ENCODE assay signal across 8 cellular contexts in the genomic region with DNA sequence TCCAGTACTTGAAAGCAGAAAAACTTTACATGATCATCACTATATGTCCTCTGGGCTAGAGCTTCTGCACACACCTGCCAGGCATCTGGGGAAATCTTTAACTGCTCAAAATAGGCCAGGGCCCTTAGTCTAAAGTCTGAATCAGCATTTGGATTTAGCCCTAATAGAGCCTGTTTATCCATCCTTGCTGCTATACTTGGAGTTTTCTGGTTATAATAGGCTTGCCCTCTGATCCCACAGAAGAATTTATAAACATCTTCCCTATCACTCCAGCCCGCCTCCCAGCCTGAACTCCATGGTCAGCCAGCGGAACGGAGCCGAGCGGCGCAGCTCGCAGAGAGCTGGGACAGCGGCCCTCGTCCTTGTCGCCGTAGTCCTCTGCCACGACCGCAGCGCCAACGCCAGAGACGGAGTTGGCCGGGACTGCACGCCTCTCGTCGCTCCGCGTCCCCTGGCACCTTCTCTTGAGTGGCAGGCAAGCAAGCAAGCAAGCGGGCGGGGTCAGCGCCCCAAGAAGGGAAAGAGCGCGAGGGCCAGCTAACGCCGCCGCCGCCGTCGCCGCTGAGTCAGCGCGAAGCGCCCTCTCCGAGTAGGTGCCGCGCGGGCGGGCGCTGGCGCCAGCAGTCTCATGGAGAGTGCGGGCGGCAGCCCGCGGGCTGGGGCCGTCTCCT. TPM values are rescaled to one million over a fixed set of nuclear protein-coding genes. Genes with fewer than 3 reads are reported as not detected.
A peak's percentile ranks its signal among the peaks of the same experiment; 100 is the strongest.
DNase-seq lines count a peak whose midpoint lies in the region; ATAC-seq and TF ChIP-seq lines count a peak whose summit lies in the region.

No MANE protein-coding gene starts in this region.

- peaks cover 6% of the 10 kb centered on the region for H3K9me3 Mint-ChIP-seq in type B pancreatic cell

- no peak overlapping the region for H3K4me3 Mint-ChIP-seq in type B pancreatic cell

- H3K4me3 ChIP-seq in RWPE2 (ENCODE audit: severe bottlenecking) (peak overlapping the region; percentile 22), adipocyte (ENCODE audit: low read length) (peak overlapping the region; percentile 75), left ventricle myocardium inferior (peak overlapping the region; percentile 61)

- H3K4me1 Mint-ChIP-seq in type B pancreatic cell (ENCODE audit: unreplicated experiment): no peaks in the 10 kb centered on the region

- peak overlapping the region; percentile 83 for H3K27ac Mint-ChIP-seq in type B pancreatic cell

- intact Hi-C loops in left ventricle myocardium inferior (cut with micrococcal nuclease): no loop called here

- DNase-seq in C1 segment of cervical spinal cord (lab: John Stamatoyannopoulos, UW) (peak in 12 of 14 donors; percentile 4 to 54 (median 34)), HuH-7.5 (ENCODE audit: low spot score) (peak; percentile 68), RWPE2 (ENCODE audit: low spot score) (peak; percentile 91), adipocyte (ENCODE audit: low read depth) (peak; percentile 90), left ventricle myocardium inferior (peak; percentile 87), pons (ENCODE audit: low spot score) (peak; percentile 32), type B pancreatic cell (ENCODE audit: extremely low spot score, unreplicated experiment) (peak; percentile 89), GDM1 (lab: John Stamatoyannopoulos, UW) (no peak)

- no peak overlapping the region for H3K27ac ChIP-seq in RWPE2 (ENCODE audit: poor library complexity, severe bottlenecking)
- peak overlapping the region; percentile 88 for H3K27ac ChIP-seq in left ventricle myocardium inferior (replicated peaks)

- H3K36me3 Mint-ChIP-seq in type B pancreatic cell: no peaks in the 10 kb centered on the region

- TF ChIP-seq CTCF in RWPE2 (IDR thresholded peaks at IDR 0.05; ENCODE audit: poor library complexity, severe bottlenecking) (no peak), left ventricle myocardium inferior (IDR thresholded peaks at IDR 0.05; ENCODE audit: borderline replicate concordance) (peak; percentile 24), type B pancreatic cell (conservative IDR thresholded peaks at IDR 0.05) (no peak)

- H3K4me1 ChIP-seq in RWPE2 (ENCODE audit: insufficient read depth, poor library complexity, severe bottlenecking) (peaks cover 12% of the 10 kb centered on the region), adipocyte (ENCODE audit: control insufficient read depth, insufficient read depth, low read length) (peaks cover 12% of the 10 kb centered on the region), left ventricle myocardium inferior (peaks cover 15% of the 10 kb centered on the region)

- peaks cover 11% of the 10 kb centered on the region for H3K9me3 ChIP-seq in RWPE2 (ENCODE audit: severe bottlenecking)
- H3K9me3 ChIP-seq in adipocyte (ENCODE audit: control insufficient read depth, low read length): peaks cover 26% of the 10 kb centered on the region
- H3K9me3 ChIP-seq in left ventricle myocardium inferior (replicated peaks): peaks cover 15% of the 10 kb centered on the region

- peak; percentile 95 for ATAC-seq in RWPE2 (ENCODE audit: low read depth)

- peaks cover 18% of the 10 kb centered on the region for H3K27me3 Mint-ChIP-seq in type B pancreatic cell

- H3K9ac ChIP-seq in adipocyte (ENCODE audit: low read length): peak overlapping the region; percentile 78

- H3K36me3 ChIP-seq in RWPE2 (ENCODE audit: low read depth) (no peaks in the 10 kb centered on the region), adipocyte (ENCODE audit: control insufficient read depth, insufficient read depth, low read length, severe bottlenecking) (no peaks in the 10 kb centered on the region), left ventricle myocardium inferior (no peaks in the 10 kb centered on the region)

- H3K27me3 ChIP-seq in RWPE2 (ENCODE audit: insufficient read depth, poor library complexity, severe bottlenecking): no peaks in the 10 kb centered on the region
- H3K27me3 ChIP-seq in adipocyte (replicated peaks; ENCODE audit: control insufficient read depth, insufficient read depth, low read length): no peaks in the 10 kb centered on the region
- H3K27me3 ChIP-seq in left ventricle myocardium inferior (ENCODE audit: low read depth): peaks cover 13% of the 10 kb centered on the region

RNA-seq across cellular contexts. Expression of gene ASIP, which starts 25.4 kb away (rescaled TPM):
- 32.6 TPM for total RNA-seq in left ventricle myocardium inferior
- 1.1 TPM in 1 of 2 replicates, not detected in the other for total RNA-seq in type B pancreatic cell (ENCODE audit: low replicate concordance)

Comparison
In these comparisons a context has a peak if more than half of its experiments do, and no peak if none do; other contexts are left out.
1. H3K4me3 ChIP-seq: peak in every context shown above with its lines; median percentile 75 in adipocyte; 61 in left ventricle myocardium inferior; 22 in RWPE2.
2. RNA of gene ASIP, which starts 25.4 kb away (total RNA-seq): 32.6 TPM in left ventricle myocardium inferior (single experiment); 1.1 TPM in type B pancreatic cell; every median in the first group is over 10 times any median in the second.